In the genomic region with DNA sequence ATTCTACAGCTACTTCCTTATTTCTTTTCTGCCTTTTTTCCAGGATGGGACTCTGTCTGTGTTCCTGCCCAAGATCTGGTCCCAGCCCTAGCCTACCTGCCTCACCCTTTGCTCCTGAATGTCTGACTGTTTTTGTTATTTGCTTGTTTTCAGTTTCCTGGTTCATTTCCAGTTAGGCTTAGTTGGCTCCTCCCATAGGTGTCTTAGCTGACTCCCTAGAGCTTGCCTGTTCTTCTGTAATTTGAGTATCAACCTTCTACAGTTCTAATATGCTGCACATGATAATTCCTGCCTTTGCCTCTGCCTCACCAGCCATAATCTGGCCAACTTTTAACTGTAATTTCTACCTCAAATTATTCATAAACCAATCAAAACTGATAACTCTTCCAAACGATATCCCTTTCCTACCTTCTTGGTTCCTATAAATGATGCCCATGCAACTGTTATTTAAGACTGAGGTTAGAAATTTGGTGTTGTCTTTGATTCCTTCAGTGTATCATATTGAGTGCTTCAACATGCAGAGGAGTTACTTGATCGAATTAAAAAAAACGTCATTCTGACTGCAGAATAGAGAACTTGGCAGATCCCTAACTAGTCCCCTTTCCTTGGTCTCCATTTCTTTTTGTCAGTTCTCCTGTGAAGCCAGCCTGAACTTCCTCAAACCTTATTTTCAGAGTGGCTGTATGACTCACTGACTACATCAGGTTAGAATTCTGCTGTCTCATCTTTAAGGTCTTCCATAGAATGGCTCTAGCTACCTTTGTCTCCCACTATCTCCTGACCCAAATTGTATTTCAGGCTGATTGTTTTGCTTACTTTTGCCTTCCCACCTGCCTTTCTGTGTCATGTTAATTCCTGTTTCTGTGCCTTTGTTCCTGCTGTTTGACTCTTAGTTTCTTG, we compare ENCODE assay signal across 1 cellular context.
TF ChIP-seq lines count a peak whose summit lies in the region.

No MANE protein-coding gene starts in this region.

TF ChIP-seq in K562, 482 proteins besides CTCF, POLR2A, EP300 and RAD21 (continued from another document and continues in another):
- TF ChIP-seq ZBTB40 (IDR thresholded peaks at IDR 0.05) (peak; percentile 69), ZBTB40 (CRISPR knock-in tag; IDR thresholded peaks at IDR 0.05) (no peak), HMG20B (CRISPR knock-in tag; IDR thresholded peaks at IDR 0.05) (no peak), ZNF12 (CRISPR knock-in tag; IDR thresholded peaks at IDR 0.05) (no peak), MAFG (tag; conservative IDR thresholded peaks at IDR 0.05) (peak; percentile 97), ZNF134 (CRISPR knock-in tag; conservative IDR thresholded peaks at IDR 0.05) (no peak), DNMT1 (IDR thresholded peaks at IDR 0.05) (peak; percentile 62; the same call in 1 of the 2 replicates), TCF15 (CRISPR knock-in tag; IDR thresholded peaks at IDR 0.05) (no peak), LCOR (CRISPR knock-in tag; IDR thresholded peaks at IDR 0.05) (0 out of 2 replicates have a peak, but pooled peaks have one; percentile 77), HOXB6 (CRISPR knock-in tag; IDR thresholded peaks at IDR 0.05; ENCODE audit: borderline replicate concordance) (no peak), ZNF395 (CRISPR knock-in tag; IDR thresholded peaks at IDR 0.05) (0 out of 2 replicates have a peak, but pooled peaks have one; percentile 59), HDGF (IDR thresholded peaks at IDR 0.05) (0 out of 2 replicates have a peak, but pooled peaks have one; percentile 45), ZNF324 (CRISPR knock-in tag; IDR thresholded peaks at IDR 0.05) (no peak), KDM5B (IDR thresholded peaks at IDR 0.05; ENCODE audit: insufficient replicate concordance, low read depth, low read length) (peak; percentile 53), PTRF (tag; IDR thresholded peaks at IDR 0.05) (no peak), ATF1 (CRISPR knock-in tag; IDR thresholded peaks at IDR 0.05) (no peak), ATF1 (tag; IDR thresholded peaks at IDR 0.05) (peak; percentile 63), TARDBP (IDR thresholded peaks at IDR 0.05) (no peak), NFATC3 (IDR thresholded peaks at IDR 0.05) (no peak; the same call in 1 of the 2 replicates), JUN (IDR thresholded peaks at IDR 0.05; ENCODE audit: borderline replicate concordance, low read depth, low read length) (peak; percentile 87), JUN (CRISPR knock-in tag; IDR thresholded peaks at IDR 0.05; ENCODE audit: borderline replicate concordance) (no peak), ETV6 (IDR thresholded peaks at IDR 0.05; ENCODE audit: borderline replicate concordance in 1 of 2, low read depth in 2 of 2, low read length in 1 of 2) (no peak), ETV6 (CRISPR knock-in tag; IDR thresholded peaks at IDR 0.05; ENCODE audit: borderline replicate concordance) (no peak), C11orf30 (IDR thresholded peaks at IDR 0.05; ENCODE audit: low read depth) (peak; percentile 99), MXD1 (CRISPR knock-in tag; IDR thresholded peaks at IDR 0.05; ENCODE audit: borderline replicate concordance, poor library complexity, severe bottlenecking) (no peak), KLF16 (IDR thresholded peaks at IDR 0.05) (no peak), HMBOX1 (IDR thresholded peaks at IDR 0.05) (peak; percentile 99), KHSRP (IDR thresholded peaks at IDR 0.05) (no peak), LEF1 (IDR thresholded peaks at IDR 0.05) (peak; percentile 86), ARID1B (IDR thresholded peaks at IDR 0.05) (peak; percentile 90), TEAD2 (tag; IDR thresholded peaks at IDR 0.05) (no peak), NR2C1 (IDR thresholded peaks at IDR 0.05) (peak; percentile 24; the same call in 1 of the 2 replicates), NR2C1 (tag; IDR thresholded peaks at IDR 0.05) (no peak), ZNF282 (CRISPR knock-in tag; IDR thresholded peaks at IDR 0.05) (no peak)
- TF ChIP-seq, protein P1, sequence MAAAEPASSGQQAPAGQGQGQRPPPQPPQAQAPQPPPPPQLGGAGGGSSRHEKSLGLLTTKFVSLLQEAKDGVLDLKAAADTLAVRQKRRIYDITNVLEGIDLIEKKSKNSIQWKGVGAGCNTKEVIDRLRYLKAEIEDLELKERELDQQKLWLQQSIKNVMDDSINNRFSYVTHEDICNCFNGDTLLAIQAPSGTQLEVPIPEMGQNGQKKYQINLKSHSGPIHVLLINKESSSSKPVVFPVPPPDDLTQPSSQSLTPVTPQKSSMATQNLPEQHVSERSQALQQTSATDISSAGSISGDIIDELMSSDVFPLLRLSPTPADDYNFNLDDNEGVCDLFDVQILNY (CRISPR knock-in tag; IDR thresholded peaks at IDR 0.05), result no peak
- TF ChIP-seq, protein P2, sequence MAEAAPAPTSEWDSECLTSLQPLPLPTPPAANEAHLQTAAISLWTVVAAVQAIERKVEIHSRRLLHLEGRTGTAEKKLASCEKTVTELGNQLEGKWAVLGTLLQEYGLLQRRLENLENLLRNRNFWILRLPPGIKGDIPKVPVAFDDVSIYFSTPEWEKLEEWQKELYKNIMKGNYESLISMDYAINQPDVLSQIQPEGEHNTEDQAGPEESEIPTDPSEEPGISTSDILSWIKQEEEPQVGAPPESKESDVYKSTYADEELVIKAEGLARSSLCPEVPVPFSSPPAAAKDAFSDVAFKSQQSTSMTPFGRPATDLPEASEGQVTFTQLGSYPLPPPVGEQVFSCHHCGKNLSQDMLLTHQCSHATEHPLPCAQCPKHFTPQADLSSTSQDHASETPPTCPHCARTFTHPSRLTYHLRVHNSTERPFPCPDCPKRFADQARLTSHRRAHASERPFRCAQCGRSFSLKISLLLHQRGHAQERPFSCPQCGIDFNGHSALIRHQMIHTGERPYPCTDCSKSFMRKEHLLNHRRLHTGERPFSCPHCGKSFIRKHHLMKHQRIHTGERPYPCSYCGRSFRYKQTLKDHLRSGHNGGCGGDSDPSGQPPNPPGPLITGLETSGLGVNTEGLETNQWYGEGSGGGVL (CRISPR knock-in tag; IDR thresholded peaks at IDR 0.05), result no peak
- TF ChIP-seq, protein P3, sequence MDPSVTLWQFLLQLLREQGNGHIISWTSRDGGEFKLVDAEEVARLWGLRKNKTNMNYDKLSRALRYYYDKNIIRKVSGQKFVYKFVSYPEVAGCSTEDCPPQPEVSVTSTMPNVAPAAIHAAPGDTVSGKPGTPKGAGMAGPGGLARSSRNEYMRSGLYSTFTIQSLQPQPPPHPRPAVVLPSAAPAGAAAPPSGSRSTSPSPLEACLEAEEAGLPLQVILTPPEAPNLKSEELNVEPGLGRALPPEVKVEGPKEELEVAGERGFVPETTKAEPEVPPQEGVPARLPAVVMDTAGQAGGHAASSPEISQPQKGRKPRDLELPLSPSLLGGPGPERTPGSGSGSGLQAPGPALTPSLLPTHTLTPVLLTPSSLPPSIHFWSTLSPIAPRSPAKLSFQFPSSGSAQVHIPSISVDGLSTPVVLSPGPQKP (CRISPR knock-in tag; IDR thresholded peaks at IDR 0.05), result no peak
- TF ChIP-seq, protein P4, sequence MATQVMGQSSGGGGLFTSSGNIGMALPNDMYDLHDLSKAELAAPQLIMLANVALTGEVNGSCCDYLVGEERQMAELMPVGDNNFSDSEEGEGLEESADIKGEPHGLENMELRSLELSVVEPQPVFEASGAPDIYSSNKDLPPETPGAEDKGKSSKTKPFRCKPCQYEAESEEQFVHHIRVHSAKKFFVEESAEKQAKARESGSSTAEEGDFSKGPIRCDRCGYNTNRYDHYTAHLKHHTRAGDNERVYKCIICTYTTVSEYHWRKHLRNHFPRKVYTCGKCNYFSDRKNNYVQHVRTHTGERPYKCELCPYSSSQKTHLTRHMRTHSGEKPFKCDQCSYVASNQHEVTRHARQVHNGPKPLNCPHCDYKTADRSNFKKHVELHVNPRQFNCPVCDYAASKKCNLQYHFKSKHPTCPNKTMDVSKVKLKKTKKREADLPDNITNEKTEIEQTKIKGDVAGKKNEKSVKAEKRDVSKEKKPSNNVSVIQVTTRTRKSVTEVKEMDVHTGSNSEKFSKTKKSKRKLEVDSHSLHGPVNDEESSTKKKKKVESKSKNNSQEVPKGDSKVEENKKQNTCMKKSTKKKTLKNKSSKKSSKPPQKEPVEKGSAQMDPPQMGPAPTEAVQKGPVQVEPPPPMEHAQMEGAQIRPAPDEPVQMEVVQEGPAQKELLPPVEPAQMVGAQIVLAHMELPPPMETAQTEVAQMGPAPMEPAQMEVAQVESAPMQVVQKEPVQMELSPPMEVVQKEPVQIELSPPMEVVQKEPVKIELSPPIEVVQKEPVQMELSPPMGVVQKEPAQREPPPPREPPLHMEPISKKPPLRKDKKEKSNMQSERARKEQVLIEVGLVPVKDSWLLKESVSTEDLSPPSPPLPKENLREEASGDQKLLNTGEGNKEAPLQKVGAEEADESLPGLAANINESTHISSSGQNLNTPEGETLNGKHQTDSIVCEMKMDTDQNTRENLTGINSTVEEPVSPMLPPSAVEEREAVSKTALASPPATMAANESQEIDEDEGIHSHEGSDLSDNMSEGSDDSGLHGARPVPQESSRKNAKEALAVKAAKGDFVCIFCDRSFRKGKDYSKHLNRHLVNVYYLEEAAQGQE (CRISPR knock-in tag; IDR thresholded peaks at IDR 0.05; ENCODE audit: low read depth), result no peak
